ENCODE assay signal across 16 cellular contexts in the genomic region with DNA sequence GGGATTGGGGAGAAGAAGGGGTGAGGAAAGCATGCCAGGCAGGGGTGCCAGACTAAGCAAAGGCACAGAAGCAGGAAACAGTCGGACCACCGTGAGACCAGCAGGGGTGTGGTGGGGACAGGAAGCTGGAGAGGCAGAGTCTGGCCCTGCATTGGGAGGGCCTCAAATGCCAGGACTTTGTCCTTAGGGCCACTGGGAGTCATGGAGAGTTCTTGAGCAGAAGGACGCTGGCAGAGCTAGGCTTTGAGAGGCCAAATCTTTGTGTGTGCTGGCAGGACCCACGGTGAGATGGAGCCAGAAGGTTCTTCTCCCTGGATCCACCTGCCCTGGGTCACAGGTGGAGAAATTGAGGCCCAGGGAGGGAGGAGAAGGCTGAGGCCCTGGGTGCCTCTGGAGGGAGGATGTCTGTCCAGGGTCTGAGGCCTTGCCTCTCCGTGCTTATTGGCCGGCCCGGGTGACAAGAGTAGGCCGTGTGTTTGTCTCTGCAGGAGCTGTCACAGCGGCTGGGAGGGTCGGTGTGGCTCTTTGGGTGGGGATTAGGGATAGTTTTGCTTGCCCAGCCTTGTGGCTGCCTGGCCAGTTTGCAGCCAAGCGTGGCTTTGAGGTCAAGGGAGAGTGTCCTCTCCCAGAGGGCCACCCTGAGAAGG. TPM values are rescaled to one million over a fixed set of nuclear protein-coding genes. Genes with fewer than 3 reads are reported as not detected.
DNase-seq lines count a peak whose midpoint lies in the region; ATAC-seq and TF ChIP-seq lines count a peak whose summit lies in the region.
"Had no signal": no experiment of that assay in that cellular context is flagged by ENCODE, and none has a peak within 500 bp of the region (broad histone marks: within the 10 kb centered on the region; RNA-seq: fewer than 3 reads in every experiment).

No MANE protein-coding gene starts in this region.

- H3K4me3 ChIP-seq in naive thymus-derived CD4-positive, alpha-beta T cell (ENCODE audit: low read length), result no peak overlapping the region
- no peak overlapping the region for H3K4me3 ChIP-seq in thoracic aorta
- H3K4me3 ChIP-seq: A549, stomach had no signal

- no peaks in the 10 kb centered on the region for H3K27me3 Mint-ChIP-seq in activated T-cell treated with anti-CD3 and anti-CD28 coated beads, Interleukin-2, amount 50 U/mL, for 24 hours
- H3K27me3 Mint-ChIP-seq in activated T-cell treated with anti-CD3 and anti-CD28 coated beads, Interleukin-2, amount 50 U/mL, for 4 hours (ENCODE audit: low read depth), result no peaks in the 10 kb centered on the region
- H3K27me3 Mint-ChIP-seq in central memory CD8-positive, alpha-beta T cell, result no peaks in the 10 kb centered on the region
- H3K27me3 Mint-ChIP-seq in naive thymus-derived CD4-positive, alpha-beta T cell, result no peaks in the 10 kb centered on the region

- no peaks in the 10 kb centered on the region for H3K9me3 Mint-ChIP-seq in activated T-cell treated with anti-CD3 and anti-CD28 coated beads, Interleukin-2, amount 50 U/mL, for 24 hours
- no peaks in the 10 kb centered on the region for H3K9me3 Mint-ChIP-seq in activated T-cell treated with anti-CD3 and anti-CD28 coated beads, Interleukin-2, amount 50 U/mL, for 4 hours
- H3K9me3 Mint-ChIP-seq in central memory CD8-positive, alpha-beta T cell, result no peaks in the 10 kb centered on the region
- no peaks in the 10 kb centered on the region for H3K9me3 Mint-ChIP-seq in naive thymus-derived CD4-positive, alpha-beta T cell
- H3K9me3 Mint-ChIP-seq: activated naive CD4-positive, alpha-beta T cell treated with anti-CD3 and anti-CD28 coated beads for 36 hours had no signal

- no peaks in the 10 kb centered on the region for H3K27me3 ChIP-seq in naive thymus-derived CD4-positive, alpha-beta T cell (ENCODE audit: control insufficient read depth in 2 of 2, insufficient read depth in 2 of 2, low read length in 2 of 2)
- H3K27me3 ChIP-seq in thoracic aorta (replicated peaks; ENCODE audit: insufficient read depth), result no peaks in the 10 kb centered on the region
- H3K27me3 ChIP-seq: stomach had no signal

- no peak overlapping the region for H3K4me3 Mint-ChIP-seq in activated T-cell treated with anti-CD3 and anti-CD28 coated beads, Interleukin-2, amount 50 U/mL, for 24 hours
- H3K4me3 Mint-ChIP-seq in activated T-cell treated with anti-CD3 and anti-CD28 coated beads, Interleukin-2, amount 50 U/mL, for 4 hours, result no peak overlapping the region
- peak overlapping the region; percentile 95 for H3K4me3 Mint-ChIP-seq in central memory CD8-positive, alpha-beta T cell
- peak overlapping the region in 5 of 10 donors; percentile 50 to 91 (median 84) for H3K4me3 Mint-ChIP-seq in naive thymus-derived CD4-positive, alpha-beta T cell

- CTCF ChIA-PET in naive thymus-derived CD4-positive, alpha-beta T cell (lab: Charles Lee), result interaction anchor here (0.6 to 1.3 kb wide), 2 partner anchors 14 to 197 kb away, joined by 3 read pairs; no protein-coding TSS in a partner anchor

- no peak for TF ChIP-seq CTCF in thoracic aorta (IDR thresholded peaks at IDR 0.05)

- POLR2A ChIA-PET in naive thymus-derived CD4-positive, alpha-beta T cell (lab: Charles Lee), result interaction anchor here (0.5 to 3.1 kb wide), 7 partner anchors 9 to 405 kb away, joined by 3 to 10 read pairs (median 3); a partner anchor contains a TSS

- no peaks in the 10 kb centered on the region for H3K36me3 ChIP-seq in naive thymus-derived CD4-positive, alpha-beta T cell (ENCODE audit: control insufficient read depth in 2 of 3, insufficient read depth in 3 of 3, low read length in 3 of 3)
- H3K36me3 ChIP-seq in thoracic aorta, result no peaks in the 10 kb centered on the region
- H3K36me3 ChIP-seq: stomach had no signal

- H3K9me3 ChIP-seq in naive thymus-derived CD4-positive, alpha-beta T cell (ENCODE audit: control insufficient read depth in 2 of 3, low read length in 3 of 3), result no peaks in the 10 kb centered on the region
- H3K9me3 ChIP-seq in thoracic aorta, result no peaks in the 10 kb centered on the region
- H3K9me3 ChIP-seq: A549, stomach had no signal

- H3K4me1 Mint-ChIP-seq in activated T-cell treated with anti-CD3 and anti-CD28 coated beads, Interleukin-2, amount 50 U/mL, for 24 hours (ENCODE audit: low read depth), result peaks cover 33% of the 10 kb centered on the region
- H3K4me1 Mint-ChIP-seq in activated T-cell treated with anti-CD3 and anti-CD28 coated beads, Interleukin-2, amount 50 U/mL, for 4 hours (ENCODE audit: low read depth), result peaks cover 40% of the 10 kb centered on the region
- peaks cover 33% of the 10 kb centered on the region for H3K4me1 Mint-ChIP-seq in central memory CD8-positive, alpha-beta T cell
- H3K4me1 Mint-ChIP-seq in naive thymus-derived CD4-positive, alpha-beta T cell, result peaks cover 19 to 55% (median 37%) of the 10 kb centered on the region in 7 donors

- DNase-seq in activated T-cell treated with anti-CD3 and anti-CD28 coated beads, Interleukin-2, amount 50 U/mL, for 24 hours, result no peak
- DNase-seq in activated T-cell treated with anti-CD3 and anti-CD28 coated beads, Interleukin-2, amount 50 U/mL, for 4 hours, result no peak
- no peak for DNase-seq in central memory CD8-positive, alpha-beta T cell (ENCODE audit: low spot score in 2 of 2)
- DNase-seq in naive thymus-derived CD4-positive, alpha-beta T cell, result no peak
- DNase-seq in thoracic aorta (ENCODE audit: low spot score) (no peak), SKM-1 treated with dmso at 0.1 percent for 144 hours (lab: John Stamatoyannopoulos, UW; ENCODE audit: unreplicated experiment) (no peak)
- DNase-seq in stimulated activated CD4-positive, alpha-beta T cell treated with anti-CD3 and anti-CD28 coated beads, Interleukin-4, amount 100 ng/mL, for 24 hours, result no peak
- DNase-seq: activated naive CD4-positive, alpha-beta T cell treated with anti-CD3 and anti-CD28 coated beads for 36 hours; Calu3; effector memory CD4-positive, alpha-beta T cell; GDM1; HCEC 1CT; SHP77 treated with DMSO at 0.1 percent for 48 hours; stomach had no signal

- no peak for ATAC-seq in activated T-cell treated with anti-CD3 and anti-CD28 coated beads, Interleukin-2, amount 50 U/mL, for 4 hours
- no peak for ATAC-seq in central memory CD8-positive, alpha-beta T cell (replicated peaks; ENCODE audit: extremely low read depth, poor library complexity, severe bottlenecking)
- ATAC-seq in naive thymus-derived CD4-positive, alpha-beta T cell, result no peak
- ATAC-seq in thoracic aorta (ENCODE audit: insufficient number of reproducible peaks, low FRiP score, low read depth), result no peak
- ATAC-seq in HG03432 (IDR thresholded peaks at IDR 0.05; ENCODE audit: unreplicated experiment), result no peak

- peaks cover 12 to 33% of the 10 kb centered on the region in 2 donors for H3K4me1 ChIP-seq in naive thymus-derived CD4-positive, alpha-beta T cell (ENCODE audit: control insufficient read depth in 2 of 2, insufficient read depth in 2 of 2, low read length in 2 of 2)
- peaks cover 50 to 96% of the 10 kb centered on the region in 2 donors for H3K4me1 ChIP-seq in thoracic aorta (ENCODE audit: control insufficient read depth in 1 of 2, low read depth in 2 of 2)
- H3K4me1 ChIP-seq: A549 had no signal

- intact Hi-C loops in naive thymus-derived CD4-positive, alpha-beta T cell (cut with micrococcal nuclease), result no loop called here

- H3K27ac ChIP-seq in naive thymus-derived CD4-positive, alpha-beta T cell (ENCODE audit: low read depth, low read length), result no peak overlapping the region
- peak overlapping the region; percentile 92 to 95 for H3K27ac ChIP-seq in thoracic aorta
- H3K27ac ChIP-seq: A549 had no signal

- peaks cover 3% of the 10 kb centered on the region for H3K36me3 Mint-ChIP-seq in activated T-cell treated with anti-CD3 and anti-CD28 coated beads, Interleukin-2, amount 50 U/mL, for 24 hours (ENCODE audit: low read depth)
- H3K36me3 Mint-ChIP-seq in activated T-cell treated with anti-CD3 and anti-CD28 coated beads, Interleukin-2, amount 50 U/mL, for 4 hours (ENCODE audit: insufficient read depth), result no peaks in the 10 kb centered on the region
- peaks cover 4% of the 10 kb centered on the region for H3K36me3 Mint-ChIP-seq in central memory CD8-positive, alpha-beta T cell (ENCODE audit: insufficient read depth)
- peaks cover 0 to 6% (median 0%) of the 10 kb centered on the region in 5 donors for H3K36me3 Mint-ChIP-seq in naive thymus-derived CD4-positive, alpha-beta T cell

- peak overlapping the region; percentile 39 for H3K27ac Mint-ChIP-seq in activated T-cell treated with anti-CD3 and anti-CD28 coated beads, Interleukin-2, amount 50 U/mL, for 24 hours
- H3K27ac Mint-ChIP-seq in central memory CD8-positive, alpha-beta T cell (ENCODE audit: low read depth), result peak overlapping the region; percentile 95
- H3K27ac Mint-ChIP-seq in naive thymus-derived CD4-positive, alpha-beta T cell, result peak overlapping the region in 8 of 9 donors; percentile 17 to 89 (median 70)
- H3K27ac Mint-ChIP-seq: activated naive CD4-positive, alpha-beta T cell treated with anti-CD3 and anti-CD28 coated beads for 36 hours had no signal

RNA-seq across cellular contexts. Expression of a gene that starts 1.8 kb away (rescaled TPM):
- total RNA-seq in activated T-cell treated with anti-CD3 and anti-CD28 coated beads, Interleukin-2, amount 50 U/mL, for 4 hours, result 10 to 100 TPM; 10.7 to 20.3 (median 14.8) TPM
- 10 to 100 TPM in 4 of 5 experiments, 1 to 10 TPM in 1; 6.2 to 25.8 (median 12.5) TPM for total RNA-seq in naive thymus-derived CD4-positive, alpha-beta T cell
- 1 to 10 TPM; 4.5 to 6.4 TPM for polyA plus RNA-seq in naive thymus-derived CD4-positive, alpha-beta T cell
- total RNA-seq in thoracic aorta, result 100 to 1,000 TPM; 239 to 268 TPM
- total RNA-seq: Calu3 had no signal

RNA-seq across cellular contexts. Expression of a gene that starts 21.3 kb away (rescaled TPM):
- total RNA-seq in activated T-cell treated with anti-CD3 and anti-CD28 coated beads, Interleukin-2, amount 50 U/mL, for 4 hours, result 1 to 10 TPM; 3.6 to 6.4 (median 5.0) TPM
- total RNA-seq in naive thymus-derived CD4-positive, alpha-beta T cell, result 10 to 100 TPM; 33.2 to 64.9 (median 51.6) TPM
- under 1 TPM; 0.09 to 0.21 TPM for polyA plus RNA-seq in naive thymus-derived CD4-positive, alpha-beta T cell
- 10 to 100 TPM; 35.1 to 77.7 TPM for total RNA-seq in thoracic aorta

RNA-seq across cellular contexts. Expression of a gene that starts 43.2 kb away (rescaled TPM):
- 10 to 100 TPM; 25.9 to 31.5 (median 31.0) TPM for total RNA-seq in activated T-cell treated with anti-CD3 and anti-CD28 coated beads, Interleukin-2, amount 50 U/mL, for 4 hours
- 100 to 1,000 TPM in 3 of 5 experiments, 10 to 100 TPM in 2; 63.0 to 125 (median 107) TPM for total RNA-seq in naive thymus-derived CD4-positive, alpha-beta T cell
- 10 to 100 TPM; 28.3 to 34.5 TPM for polyA plus RNA-seq in naive thymus-derived CD4-positive, alpha-beta T cell
- total RNA-seq in thoracic aorta, result 100 to 1,000 TPM; 140 to 221 TPM

RNA-seq across cellular contexts. Expression of a gene that starts 53.5 kb away (rescaled TPM):
- 100 to 1,000 TPM; 137 to 149 (median 141) TPM for total RNA-seq in activated T-cell treated with anti-CD3 and anti-CD28 coated beads, Interleukin-2, amount 50 U/mL, for 4 hours
- total RNA-seq in naive thymus-derived CD4-positive, alpha-beta T cell, result 100 to 1,000 TPM in 2 of 5 experiments, 10 to 100 TPM in 3; 90.4 to 123 (median 95.4) TPM
- polyA plus RNA-seq in naive thymus-derived CD4-positive, alpha-beta T cell, result 10 to 100 TPM; 37.3 to 51.4 TPM
- 100 to 1,000 TPM; 119 to 136 TPM for total RNA-seq in thoracic aorta

Comparison
In these comparisons a context has a peak if more than half of its experiments do, and no peak if none do; other contexts are left out.
1. H3K27ac Mint-ChIP-seq: peak in every context shown above with its lines; median percentile 95 in central memory CD8-positive, alpha-beta T cell; 70 in naive thymus-derived CD4-positive, alpha-beta T cell; 39 in activated T-cell treated with anti-CD3 and anti-CD28 coated beads, Interleukin-2, amount 50 U/mL, for 24 hours.
2. RNA of a gene that starts 1.8 kb away (total RNA-seq): 239 to 268 TPM in thoracic aorta; 10.7 to 20.3 TPM in activated T-cell treated with anti-CD3 and anti-CD28 coated beads, Interleukin-2, amount 50 U/mL, for 4 hours and 6.2 to 25.8 TPM in naive thymus-derived CD4-positive, alpha-beta T cell; every median in the first group is over 4 times any median in the second.
3. RNA of a gene that starts 21.3 kb away (total RNA-seq): 35.1 to 77.7 TPM in thoracic aorta and 33.2 to 64.9 TPM in naive thymus-derived CD4-positive, alpha-beta T cell; 3.6 to 6.4 TPM in activated T-cell treated with anti-CD3 and anti-CD28 coated beads, Interleukin-2, amount 50 U/mL, for 4 hours; every median in the first group is over 4 times any median in the second.